Comparison of ENCODE assay signal across 2 cellular contexts in genomic region chr2:42224422-42225067, GRCh38.
TF ChIP-seq lines count a peak whose summit lies in the region.

No MANE protein-coding gene starts in this region.

TF ChIP-seq in IMR-90, 13 proteins besides CTCF, POLR2A, EP300 and RAD21:
- TF ChIP-seq USF2 (IDR thresholded peaks at IDR 0.05; ENCODE audit: low read depth, low read length) = no peak
- peak; percentile 51; the same call in 1 of the 2 replicates for TF ChIP-seq CEBPB (IDR thresholded peaks at IDR 0.05; ENCODE audit: low read depth, low read length)

TF ChIP-seq in HepG2, 621 proteins besides CTCF, POLR2A, EP300 and RAD21:
- TF ChIP-seq RXRA (CRISPR knock-in tag; IDR thresholded peaks at IDR 0.05) (no peak), HNRNPLL (IDR thresholded peaks at IDR 0.05; ENCODE audit: low read depth, low read length, poor library complexity, severe bottlenecking) (no peak), ARID2 (CRISPR knock-in tag; IDR thresholded peaks at IDR 0.05; ENCODE audit: borderline replicate concordance) (0 out of 2 replicates have a peak, but pooled peaks have one; percentile 56), SOX13 (IDR thresholded peaks at IDR 0.05) (no peak), SOX13 (CRISPR knock-in tag; conservative IDR thresholded peaks at IDR 0.05 in 1 of 2, IDR thresholded peaks at IDR 0.05 in 1 of 2) (peak in 1 of 2 experiments; percentile 13; a peak in 1 of 4 replicates), MEF2D (CRISPR knock-in tag; IDR thresholded peaks at IDR 0.05) (no peak), SAFB2 (CRISPR knock-in tag; IDR thresholded peaks at IDR 0.05; ENCODE audit: borderline replicate concordance, low read depth) (no peak), KDM5B (CRISPR knock-in tag; IDR thresholded peaks at IDR 0.05; ENCODE audit: borderline replicate concordance) (no peak), FOXP1 (IDR thresholded peaks at IDR 0.05) (no peak), FOXP1 (CRISPR knock-in tag; IDR thresholded peaks at IDR 0.05) (peak; percentile 26; the same call in 1 of the 2 replicates), HHEX (CRISPR knock-in tag; IDR thresholded peaks at IDR 0.05) (no peak), ZMAT3 (CRISPR knock-in tag; conservative IDR thresholded peaks at IDR 0.05) (no peak), KLF15 (CRISPR knock-in tag; IDR thresholded peaks at IDR 0.05; ENCODE audit: borderline replicate concordance) (no peak), CEBPG (CRISPR knock-in tag; IDR thresholded peaks at IDR 0.05) (peak; percentile 7; the same call in 1 of the 2 replicates), MED1 (CRISPR knock-in tag; IDR thresholded peaks at IDR 0.05) (0 out of 2 replicates have a peak, but pooled peaks have one; percentile 34), EHMT2 (IDR thresholded peaks at IDR 0.05; ENCODE audit: borderline replicate concordance, low read depth, low read length) (no peak), SMAD3 (CRISPR knock-in tag; IDR thresholded peaks at IDR 0.05) (0 out of 2 replicates have a peak, but pooled peaks have one; percentile 51), MBD4 (IDR thresholded peaks at IDR 0.05; ENCODE audit: borderline replicate concordance, low read length) (0 out of 2 replicates have a peak, but pooled peaks have one; percentile 29), PPARG (CRISPR knock-in tag; conservative IDR thresholded peaks at IDR 0.05) (0 out of 2 replicates have a peak, but pooled peaks have one; percentile 15), GATAD2A (CRISPR knock-in tag; IDR thresholded peaks at IDR 0.05) (0 out of 2 replicates have a peak, but pooled peaks have one; percentile 38), RBM22 (optimal IDR thresholded peaks at IDR 0.05; ENCODE audit: low read length) (peak; percentile 77), LBX2 (CRISPR knock-in tag; IDR thresholded peaks at IDR 0.05; ENCODE audit: borderline replicate concordance) (no peak), ERF (CRISPR knock-in tag; IDR thresholded peaks at IDR 0.05) (0 out of 2 replicates have a peak, but pooled peaks have one; percentile 37), KDM6A (CRISPR knock-in tag; IDR thresholded peaks at IDR 0.05; ENCODE audit: low read depth) (no peak), ZNF678 (CRISPR knock-in tag; IDR thresholded peaks at IDR 0.05) (no peak), ZFP91 (CRISPR knock-in tag; IDR thresholded peaks at IDR 0.05; ENCODE audit: borderline replicate concordance) (no peak), CENPBD1 (CRISPR knock-in tag; IDR thresholded peaks at IDR 0.05; ENCODE audit: borderline replicate concordance, low read depth) (no peak), FOXC1 (CRISPR knock-in tag; IDR thresholded peaks at IDR 0.05; ENCODE audit: borderline replicate concordance) (no peak), ZNF850 (CRISPR knock-in tag; conservative IDR thresholded peaks at IDR 0.05) (no peak), KLF6 (CRISPR knock-in tag; IDR thresholded peaks at IDR 0.05) (no peak), PAF1 (CRISPR knock-in tag; IDR thresholded peaks at IDR 0.05) (0 out of 2 replicates have a peak, but pooled peaks have one; percentile 50), DRAP1 (CRISPR knock-in tag; IDR thresholded peaks at IDR 0.05) (0 out of 2 replicates have a peak, but pooled peaks have one; percentile 13), TMF1 (CRISPR knock-in tag; IDR thresholded peaks at IDR 0.05; ENCODE audit: low read depth) (no peak), NFYC (CRISPR knock-in tag; IDR thresholded peaks at IDR 0.05) (no peak), ZNF605 (CRISPR knock-in tag; IDR thresholded peaks at IDR 0.05) (no peak), ZNF615 (CRISPR knock-in tag; IDR thresholded peaks at IDR 0.05; ENCODE audit: borderline replicate concordance) (no peak), ZKSCAN5 (CRISPR knock-in tag; IDR thresholded peaks at IDR 0.05) (no peak), ZNF513 (CRISPR knock-in tag; conservative IDR thresholded peaks at IDR 0.05) (no peak), ZNF549 (CRISPR knock-in tag; IDR thresholded peaks at IDR 0.05) (no peak), NFE2 (CRISPR knock-in tag; IDR thresholded peaks at IDR 0.05) (no peak), KMT2B (CRISPR knock-in tag; IDR thresholded peaks at IDR 0.05) (no peak), ZNF263 (CRISPR knock-in tag; IDR thresholded peaks at IDR 0.05) (no peak), ZNF337 (CRISPR knock-in tag; IDR thresholded peaks at IDR 0.05; ENCODE audit: borderline replicate concordance, low read depth) (no peak), ZNF674 (CRISPR knock-in tag; IDR thresholded peaks at IDR 0.05; ENCODE audit: low read depth) (no peak), CEBPB (IDR thresholded peaks at IDR 0.05; ENCODE audit: borderline replicate concordance, low read depth, low read length) (peak; percentile 58; the same call in 1 of the 2 replicates)
